In the genomic region with DNA sequence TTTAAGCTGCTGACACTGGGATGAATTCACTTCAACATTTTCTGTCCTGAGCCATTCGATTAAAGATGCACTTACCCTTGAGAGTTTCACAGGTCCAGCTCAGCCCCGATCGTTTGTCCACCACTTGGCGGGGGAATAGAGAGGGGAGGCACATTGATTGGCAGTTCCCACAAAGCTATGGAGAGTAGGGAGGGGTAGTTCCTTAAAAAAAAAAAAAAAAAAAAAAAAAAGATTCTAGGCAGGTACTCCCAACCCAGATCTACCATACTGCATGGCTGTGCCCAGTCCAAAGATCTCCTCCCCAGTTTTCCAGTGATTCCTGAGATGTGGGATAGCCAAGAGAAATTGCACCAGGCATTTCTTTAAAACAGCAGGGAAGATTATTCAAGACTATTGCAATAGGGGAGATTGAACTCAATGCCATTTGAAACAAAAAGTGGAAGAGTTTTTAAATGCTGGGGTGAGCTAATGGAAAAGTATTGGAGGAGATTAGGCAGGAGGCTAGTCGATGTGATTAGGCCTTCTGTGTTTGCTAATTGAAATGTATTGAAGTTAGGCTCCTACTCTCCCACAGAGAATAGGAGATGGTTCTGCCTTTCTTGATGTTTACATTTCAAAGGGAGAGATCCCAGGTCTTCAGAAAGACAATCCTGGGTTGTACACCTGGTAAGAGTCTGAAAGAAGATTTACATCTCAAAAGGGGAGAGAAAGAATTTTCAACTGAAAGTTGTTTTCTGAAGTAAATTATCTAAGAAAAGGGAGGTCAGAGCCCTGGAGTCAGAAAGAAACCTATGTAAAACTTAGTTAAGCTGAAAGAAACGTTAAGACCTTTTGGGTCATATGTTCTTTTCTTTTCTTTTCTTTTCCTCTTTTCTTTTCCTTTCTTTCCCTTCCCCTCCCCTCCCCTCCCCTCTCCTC, we compare ENCODE assay signal across 15 cellular contexts.
DNase-seq lines count a peak whose midpoint lies in the region; ATAC-seq and FAIRE-seq lines count a peak whose summit lies in the region.
"Had no signal": no experiment of that assay in that cellular context is flagged by ENCODE, and none has a peak within 500 bp of the region (broad histone marks: within the 10 kb centered on the region; RNA-seq: fewer than 3 reads in every experiment).

No MANE protein-coding gene starts in this region.

- no peak for FAIRE-seq in small intestine (lab: Jason Lieb, UNC)
- FAIRE-seq: RCC 7860 had no signal

- H3K36me3 ChIP-seq in HAP-1 (replicated peaks): no peaks in the 10 kb centered on the region
- no peaks in the 10 kb centered on the region for H3K36me3 ChIP-seq in ectodermal cell (ENCODE audit: control insufficient read depth, insufficient read depth, low read length)
- no peaks in the 10 kb centered on the region for H3K36me3 ChIP-seq in small intestine (ENCODE audit: control insufficient read depth in 2 of 2, insufficient read depth in 2 of 2, low read length in 2 of 2)

- H3K9me3 ChIP-seq in HAP-1 (no peaks in the 10 kb centered on the region), ectodermal cell (ENCODE audit: control insufficient read depth, low read length) (no peaks in the 10 kb centered on the region), iPS-18c (ENCODE audit: control insufficient read depth, insufficient read depth, low read length) (no peaks in the 10 kb centered on the region), small intestine (ENCODE audit: control insufficient read depth, low read depth) (no peaks in the 10 kb centered on the region)

- peak; percentile 44 to 80 for DNase-seq in HAP-1 (ENCODE audit: low spot score in 2 of 2)
- no peak for DNase-seq in small intestine
- DNase-seq in NCI-H1048 (lab: John Stamatoyannopoulos, UW): no peak
- no peak for DNase-seq in NCI-H1105 treated with DMSO at 0.1 percent for 48 hours (lab: John Stamatoyannopoulos, UW)
- DNase-seq: EL, KG1, NCI-H1092 treated with DMSO at 0.1 percent for 48 hours, NCI-H187, NCI-H82, SHP77 had no signal

- WGBS in ectodermal cell, 2 experiments: 3 to 6% methylated on average over 6 of the region's 6 CpGs
- WGBS in small intestine, 3 donors: 46 to 61% (median 57%) methylated on average over 6 of the region's 6 CpGs

- H3K4me1 ChIP-seq in HAP-1 (peaks cover 32% of the 10 kb centered on the region), ectodermal cell (ENCODE audit: control insufficient read depth, insufficient read depth, low read length) (peaks cover 17% of the 10 kb centered on the region), small intestine (ENCODE audit: control insufficient read depth in 2 of 2, insufficient read depth in 1 of 2, low read depth in 1 of 2, low read length in 1 of 2) (no peaks in the 10 kb centered on the region)

- H3K27me3 ChIP-seq in HAP-1 (ENCODE audit: low read depth) (no peaks in the 10 kb centered on the region), ectodermal cell (ENCODE audit: control insufficient read depth, insufficient read depth, low read length, poor library complexity, severe bottlenecking) (no peaks in the 10 kb centered on the region), small intestine (ENCODE audit: control insufficient read depth in 2 of 2, insufficient read depth in 2 of 2, low read length in 2 of 2) (no peaks in the 10 kb centered on the region)

- no peak for ATAC-seq in GM21723 (IDR thresholded peaks at IDR 0.05; ENCODE audit: unreplicated experiment)
- ATAC-seq: HCT116 had no signal

- H3K27ac ChIP-seq in ectodermal cell (ENCODE audit: insufficient read depth, low read depth, low read length, poor library complexity, severe bottlenecking) (peak overlapping the region; percentile 36), small intestine (ENCODE audit: low read depth in 1 of 2, low read length in 1 of 2) (no peak overlapping the region)

- H3K4me3 ChIP-seq in HAP-1 (peak overlapping the region; percentile 3; the same call in 1 of the 2 replicates), ectodermal cell (ENCODE audit: insufficient read depth, low read depth, low read length) (peak overlapping the region; percentile 18), iPS-18c (ENCODE audit: insufficient read depth, low read depth, low read length) (peak overlapping the region; percentile 29; the same call in 1 of the 2 replicates), small intestine (ENCODE audit: low read depth in 1 of 2, low read length in 2 of 2) (no peak overlapping the region)

- in situ Hi-C loops in HAP-1 (cut with MboI; ENCODE audit: low sequenced_read_pairs): no loop called here

Comparison
In these comparisons a context has a peak if more than half of its experiments do, and no peak if none do; other contexts are left out.
1. DNase-seq: peak in HAP-1 (2 of 2); none in small intestine (single experiment), NCI-H1048 (single experiment) and NCI-H1105 treated with DMSO at 0.1 percent for 48 hours (single experiment).
2. H3K4me3 ChIP-seq: peak in HAP-1 (single experiment), ectodermal cell (single experiment) and iPS-18c (single experiment); none in small intestine (0 of 2).